ENCODE assay signal across 10 cellular contexts in genomic region chr21:45293214-45293725, GRCh38. TPM values are rescaled to one million over a fixed set of nuclear protein-coding genes. Genes with fewer than 3 reads are reported as not detected.
DNase-seq lines count a peak whose midpoint lies in the region; ATAC-seq, FAIRE-seq and TF ChIP-seq lines count a peak whose summit lies in the region.
"Had no signal": no experiment of that assay in that cellular context is flagged by ENCODE, and none has a peak within 500 bp of the region (broad histone marks: within the 10 kb centered on the region; RNA-seq: fewer than 3 reads in every experiment).

No MANE protein-coding gene starts in this region.

- WGBS in SK-N-SH (ENCODE audit: low lambda C conversion rate) = 96% methylated on average over 11 of the region's 19 CpGs
- 73 to 80% methylated on average over 13 to 18 of the region's 19 CpGs for WGBS in tibial nerve, 2 donors

- no peak overlapping the region for H3K9ac ChIP-seq in SK-N-SH
- peak overlapping the region; percentile 97 for H3K9ac ChIP-seq in endothelial cell of umbilical vein (replicated peaks; ENCODE audit: extremely low read depth, insufficient read depth, low read length)
- peak overlapping the region; percentile 87 for H3K9ac ChIP-seq in muscle layer of colon (ENCODE audit: low read length)

- DNase-seq in SK-N-SH = peak; percentile 22
- DNase-seq in endothelial cell of umbilical vein (ENCODE audit: low read depth, low spot score) = no peak
- DNase-seq in tibial nerve (ENCODE audit: low spot score in 2 of 2) = peak in 1 of 2 donors; percentile 17
- no peak for DNase-seq in NCI-H1694 treated with DMSO at 0.1 percent for 48 hours (lab: John Stamatoyannopoulos, UW)
- DNase-seq in foreskin melanocyte = no peak
- no peak for DNase-seq in NCI-H2227 treated with DMSO at 0.1 percent for 48 hours (lab: John Stamatoyannopoulos, UW)

- CTCF ChIA-PET in SK-N-SH (lab: Yijun Ruan, JAX) = interaction anchor here (0.6 to 15.7 kb wide), 23 partner anchors 11 to 344 kb away, joined by 3 to 271 read pairs (median 5); no protein-coding TSS in a partner anchor
- CTCF ChIA-PET in endothelial cell of umbilical vein (lab: Charles Lee) = interaction anchor here (0.7 to 3.8 kb wide), 19 partner anchors 16 to 587 kb away, joined by 3 to 48 read pairs (median 6); no protein-coding TSS in a partner anchor

- H3K27ac ChIP-seq in SK-N-SH (ENCODE audit: low read depth in 2 of 2, low read length in 1 of 2) (peak overlapping the region in 1 of 2 experiments; percentile 90; a peak in 1 of 4 replicates), endothelial cell of umbilical vein (ENCODE audit: insufficient read depth, low read depth, low read length) (peak overlapping the region; percentile 100), muscle layer of colon (ENCODE audit: low read depth, low read length) (peak overlapping the region; percentile 98), tibial nerve (peak overlapping the region; percentile 80 to 93 (median 84))
- H3K27ac ChIP-seq: 22Rv1 had no signal

- dilution Hi-C loops in endothelial cell of umbilical vein (cut with MboI; ENCODE audit: extremely low pct_ligation_motif_present, low sequenced_read_pairs) = no loop called here

- peaks cover 18% of the 10 kb centered on the region for H3F3A ChIP-seq in SK-N-SH (replicated peaks; ENCODE audit: insufficient read depth)

- H3K79me2 ChIP-seq in SK-N-SH (ENCODE audit: insufficient read depth) (peaks cover 31% of the 10 kb centered on the region), endothelial cell of umbilical vein (ENCODE audit: control insufficient read depth, insufficient read depth, low read length) (peaks cover 14% of the 10 kb centered on the region)

- no TSS peak for BruUV-seq in endothelial cell of umbilical vein (replicated peaks; lab: Mats Ljungman, UMichigan)

- POLR2A ChIA-PET in SK-N-SH (lab: Yijun Ruan, JAX) = interaction anchor here (0.8 kb wide), 1 partner anchor 148 kb away, joined by 3 read pairs; no protein-coding TSS in a partner anchor
- POLR2A ChIA-PET in endothelial cell of umbilical vein (lab: Charles Lee) = no interaction called here

- intact Hi-C loops in endothelial cell of umbilical vein (cut with micrococcal nuclease) = loop anchor here (2.0 to 5.0 kb wide), 2 partner anchors 258 to 529 kb away; no protein-coding TSS in a partner anchor

- H3K27me3 ChIP-seq in SK-N-SH (ENCODE audit: insufficient read depth) (no peaks in the 10 kb centered on the region), endothelial cell of umbilical vein (ENCODE audit: control insufficient read depth in 2 of 2, insufficient read depth in 2 of 2, low read length in 2 of 2) (no peaks in the 10 kb centered on the region), muscle layer of colon (ENCODE audit: control insufficient read depth in 1 of 2, insufficient read depth in 2 of 2, low read length in 2 of 2) (no peaks in the 10 kb centered on the region), tibial nerve (no peaks in the 10 kb centered on the region)

- TF ChIP-seq CTCF in SK-N-SH (IDR thresholded peaks at IDR 0.05) = no peak
- TF ChIP-seq CTCF in endothelial cell of umbilical vein (IDR thresholded peaks at IDR 0.05; ENCODE audit: extremely low read depth in 1 of 2, insufficient read depth in 1 of 2, low read depth in 1 of 2, low read length in 2 of 2) = no peak
- no peak for TF ChIP-seq CTCF in tibial nerve (IDR thresholded peaks at IDR 0.05)

- H3K4me3 ChIP-seq in SK-N-SH (ENCODE audit: low read depth in 2 of 2, low read length in 1 of 2) = no peak overlapping the region
- no peak overlapping the region for H3K4me3 ChIP-seq in endothelial cell of umbilical vein (replicated peaks in 1 of 3; ENCODE audit: insufficient read depth in 1 of 3, low read depth in 1 of 3, low read length in 3 of 3)
- H3K4me3 ChIP-seq in muscle layer of colon (ENCODE audit: low read depth in 1 of 2, low read length in 2 of 2) = peak overlapping the region; percentile 18 to 29
- no peak overlapping the region for H3K4me3 ChIP-seq in tibial nerve
- H3K4me3 ChIP-seq: GM12878 had no signal

- H3K4me1 ChIP-seq in SK-N-SH (ENCODE audit: control insufficient read depth in 1 of 2, insufficient read depth in 2 of 2, low read depth in 1 of 2, low read length in 1 of 2) (peaks cover 9 to 49% of the 10 kb centered on the region in 2 experiments; a peak in 1 of 4 replicates), endothelial cell of umbilical vein (ENCODE audit: control insufficient read depth, extremely low read depth, insufficient read depth, low read length) (peaks cover 43% of the 10 kb centered on the region), muscle layer of colon (ENCODE audit: insufficient read depth, low read length) (peaks cover 57% of the 10 kb centered on the region), tibial nerve (peaks cover 0 to 59% (median 43%) of the 10 kb centered on the region in 4 donors)

- TF ChIP-seq RAD21 in SK-N-SH (IDR thresholded peaks at IDR 0.05; ENCODE audit: low read length) = no peak

- H3K36me3 ChIP-seq in SK-N-SH (replicated peaks in 1 of 2; ENCODE audit: control insufficient read depth in 1 of 2, insufficient read depth in 2 of 2, low read length in 1 of 2) (peaks cover 0 to 12% of the 10 kb centered on the region in 2 experiments), endothelial cell of umbilical vein (ENCODE audit: control insufficient read depth in 2 of 2, extremely low read depth in 1 of 2, insufficient read depth in 2 of 2, low read length in 2 of 2) (no peaks in the 10 kb centered on the region), muscle layer of colon (ENCODE audit: insufficient read depth, low read length) (no peaks in the 10 kb centered on the region), tibial nerve (no peaks in the 10 kb centered on the region)

- TF ChIP-seq POLR2A in endothelial cell of umbilical vein (IDR thresholded peaks at IDR 0.05; ENCODE audit: low read depth, low read length) = no peak
- TF ChIP-seq POLR2A in tibial nerve (IDR thresholded peaks at IDR 0.05) = no peak

- H2AFZ ChIP-seq in SK-N-SH (ENCODE audit: low read depth) (no peak overlapping the region), endothelial cell of umbilical vein (ENCODE audit: low read depth, low read length) (no peak overlapping the region)

- TF ChIP-seq EP300 in SK-N-SH (IDR thresholded peaks at IDR 0.05; ENCODE audit: borderline replicate concordance in 1 of 2, low read depth in 1 of 2, low read length in 1 of 2) (no peak), tibial nerve (IDR thresholded peaks at IDR 0.05) (no peak)

- peaks cover 3% of the 10 kb centered on the region; the same call in 1 of the 2 replicates for H3K9me3 ChIP-seq in SK-N-SH
- no peaks in the 10 kb centered on the region for H3K9me3 ChIP-seq in endothelial cell of umbilical vein (replicated peaks; ENCODE audit: control insufficient read depth, insufficient read depth, low read length)
- H3K9me3 ChIP-seq in muscle layer of colon (ENCODE audit: low read length) = no peaks in the 10 kb centered on the region
- H3K9me3 ChIP-seq in tibial nerve = no peaks in the 10 kb centered on the region

- H3K4me2 ChIP-seq in SK-N-SH (no peak overlapping the region), endothelial cell of umbilical vein (ENCODE audit: insufficient read depth, low read length) (no peak overlapping the region)

- H4K20me1 ChIP-seq in SK-N-SH (ENCODE audit: insufficient read depth) (no peaks in the 10 kb centered on the region; the same call in 1 of the 2 replicates), endothelial cell of umbilical vein (replicated peaks; ENCODE audit: control insufficient read depth, extremely low read depth, insufficient read depth, low read length) (no peaks in the 10 kb centered on the region)

- no peaks in the 10 kb centered on the region for H3K9me2 ChIP-seq in SK-N-SH

- no peaks in the 10 kb centered on the region for H3K9me1 ChIP-seq in endothelial cell of umbilical vein (replicated peaks; ENCODE audit: control insufficient read depth, extremely low read depth, insufficient read depth, low read length)

- ATAC-seq in SK-N-SH treated with all-trans-retinoic acid at 6 μM for 48 hours = no peak

- FAIRE-seq in endothelial cell of umbilical vein (lab: Jason Lieb, UNC) = no peak
- FAIRE-seq: GM12878 had no signal

TF ChIP-seq in SK-N-SH, 30 proteins besides CTCF, POLR2A, EP300 and RAD21:
- TF ChIP-seq GATA2 (CRISPR knock-in tag; IDR thresholded peaks at IDR 0.05) = no peak
TF ChIP-seq in SK-N-SH: peak in this region for 0.

TF ChIP-seq in endothelial cell of umbilical vein, 7 proteins besides CTCF, POLR2A, EP300 and RAD21:
- TF ChIP-seq POLR2AphosphoS5 (IDR thresholded peaks at IDR 0.05; ENCODE audit: insufficient read depth, low read depth, low read length) = no peak
- TF ChIP-seq GATA2 (IDR thresholded peaks at IDR 0.05; ENCODE audit: insufficient read depth, insufficient read length, low read depth, low read length) = no peak
- no peak for TF ChIP-seq EZH2 (IDR thresholded peaks at IDR 0.05; ENCODE audit: borderline replicate concordance, low read depth, low read length, severe bottlenecking)
- TF ChIP-seq FOS (IDR thresholded peaks at IDR 0.05; ENCODE audit: borderline replicate concordance, insufficient read depth, low read length) = no peak
- TF ChIP-seq JUN (IDR thresholded peaks at IDR 0.05; ENCODE audit: borderline replicate concordance, insufficient read depth, insufficient read length, low read depth) = no peak
- no peak for TF ChIP-seq MYC (IDR thresholded peaks at IDR 0.05; ENCODE audit: low read depth, low read length)
- TF ChIP-seq MAX (IDR thresholded peaks at IDR 0.05; ENCODE audit: insufficient read depth, insufficient read length) = no peak

RNA-seq across cellular contexts. Expression of gene POFUT2, which starts 5.6 kb away (rescaled TPM):
- polyA plus RNA-seq in SK-N-SH (2012; rRNA removed) (45.5 and 53.3 TPM in 2 replicates), endothelial cell of umbilical vein (29.6 and 30.7 TPM in 2 replicates)
- polyA plus RNA-seq in SK-N-SH (2012; cell fraction: cytosol; rRNA removed) = 27.6 and 33.4 TPM in 2 replicates
- polyA plus RNA-seq in SK-N-SH (2012; cell fraction: nucleus; rRNA removed) = 208 and 214 TPM in 2 replicates
- total RNA-seq in endothelial cell of umbilical vein (47.5 and 48.9 TPM in 2 replicates), tibial nerve (10 to 100 TPM; 19.5 to 66.3 (median 35.1) TPM)
- polyA plus RNA-seq in endothelial cell of umbilical vein (2011; cell fraction: cytosol; rRNA removed) = 23.4 and 24.8 TPM in 2 replicates
- 111 and 122 TPM in 2 replicates for polyA plus RNA-seq in endothelial cell of umbilical vein (2011; cell fraction: nucleus; rRNA removed)
- 34.1 and 48.5 TPM in 2 replicates for polyA plus RNA-seq in endothelial cell of umbilical vein (2012)
- 22.6 and 24.2 TPM in 2 replicates for polyA minus RNA-seq in endothelial cell of umbilical vein
- polyA minus RNA-seq in endothelial cell of umbilical vein (2011; cell fraction: cytosol; rRNA and poly(A)+ RNA removed) = 1.6 TPM
- 33.7 and 49.5 TPM in 2 replicates for polyA minus RNA-seq in endothelial cell of umbilical vein (2011; cell fraction: nucleus; rRNA and poly(A)+ RNA removed)

Comparison
In these comparisons a context has a peak if more than half of its experiments do, and no peak if none do; other contexts are left out.
1. H3K4me3 ChIP-seq: peak in muscle layer of colon (2 of 2); none in SK-N-SH (0 of 2), endothelial cell of umbilical vein (0 of 3) and tibial nerve (0 of 4).